Comparison of ENCODE assay signal across 1 cellular context in genomic region chr22:31126869-31127175, GRCh38.
TF ChIP-seq lines count a peak whose summit lies in the region.

No MANE protein-coding gene starts in this region.

TF ChIP-seq in H1, 55 proteins besides CTCF, POLR2A, EP300 and RAD21:
- TF ChIP-seq BCL11A (IDR thresholded peaks at IDR 0.05; ENCODE audit: low read depth in 2 of 2, low read length in 2 of 2) (no peak), RXRA (IDR thresholded peaks at IDR 0.05; ENCODE audit: insufficient read depth, low read depth, low read length) (no peak), USF2 (IDR thresholded peaks at IDR 0.05; ENCODE audit: low read length) (no peak), SP2 (IDR thresholded peaks at IDR 0.05; ENCODE audit: low read length) (no peak), CBX8 (IDR thresholded peaks at IDR 0.05; ENCODE audit: borderline replicate concordance, low read depth, low read length) (no peak), CREB1 (IDR thresholded peaks at IDR 0.05) (no peak), CTBP2 (IDR thresholded peaks at IDR 0.05; ENCODE audit: borderline replicate concordance, insufficient read depth, insufficient read length, low read length) (no peak), RNF2 (IDR thresholded peaks at IDR 0.05; ENCODE audit: borderline replicate concordance, low read depth, low read length, missing control alignments, poor library complexity, severe bottlenecking) (no peak), ZNF274 (IDR thresholded peaks at IDR 0.05; ENCODE audit: borderline replicate concordance, extremely low read depth, low read length) (no peak), RFX5 (IDR thresholded peaks at IDR 0.05; ENCODE audit: borderline replicate concordance, low read depth, low read length) (no peak), SP1 (IDR thresholded peaks at IDR 0.05; ENCODE audit: low read depth, low read length) (no peak), ATF3 (IDR thresholded peaks at IDR 0.05; ENCODE audit: insufficient read depth, low read depth, low read length) (no peak), FOSL1 (IDR thresholded peaks at IDR 0.05; ENCODE audit: insufficient read depth, low read depth, low read length) (no peak), BRCA1 (IDR thresholded peaks at IDR 0.05; ENCODE audit: low read depth, low read length) (no peak), SIN3A (conservative IDR thresholded peaks at IDR 0.05 in 1 of 2, IDR thresholded peaks at IDR 0.05 in 1 of 2; ENCODE audit: low read depth in 1 of 2, low read length in 2 of 2) (no peak), BACH1 (IDR thresholded peaks at IDR 0.05; ENCODE audit: low read length) (no peak), TBP (IDR thresholded peaks at IDR 0.05; ENCODE audit: low read depth, low read length) (no peak)
